Comparison of ENCODE assay signal across 9 cellular contexts in the genomic region with DNA sequence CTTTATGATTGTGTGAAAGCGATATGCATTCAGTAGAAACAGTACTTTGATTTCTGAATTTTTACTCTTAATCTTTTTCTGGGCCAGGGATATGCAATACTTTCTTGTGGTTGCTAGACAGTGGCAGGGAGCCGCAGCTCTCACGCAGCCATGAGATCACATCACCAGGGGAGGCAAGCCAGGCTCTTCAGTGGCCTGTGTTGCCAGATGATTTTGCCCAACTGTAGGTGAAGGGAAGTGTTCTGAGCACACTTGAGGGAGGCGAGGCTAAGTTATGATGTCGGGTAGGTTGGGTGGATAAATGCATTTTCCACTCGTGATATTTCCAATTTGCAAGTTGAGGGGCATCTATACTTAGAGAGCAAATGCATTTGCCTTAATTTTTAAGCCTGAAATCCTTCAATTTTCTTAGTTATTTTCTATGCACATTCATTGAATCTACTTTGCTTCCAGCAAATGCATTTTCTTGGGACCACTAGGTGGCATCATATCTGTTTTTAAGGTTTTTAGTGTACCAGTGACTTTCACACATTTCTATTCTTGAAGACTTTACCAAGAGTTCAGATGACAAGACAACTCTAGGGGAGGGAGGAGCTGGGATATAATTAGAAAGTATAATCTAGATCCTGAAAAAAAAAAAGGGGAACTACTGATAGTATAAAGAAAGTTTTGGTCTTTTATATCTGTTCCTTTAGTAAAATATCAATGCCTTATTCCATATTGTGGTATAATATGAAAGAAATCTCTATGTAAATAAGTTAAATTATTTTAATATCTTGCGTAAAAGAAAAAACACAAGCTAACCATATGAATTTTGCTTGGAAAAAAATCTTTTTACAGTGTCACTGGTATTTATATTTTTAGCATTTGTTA.
DNase-seq lines count a peak whose midpoint lies in the region; ATAC-seq and TF ChIP-seq lines count a peak whose summit lies in the region.
"Had no signal": no experiment of that assay in that cellular context is flagged by ENCODE, and none has a peak within 500 bp of the region (broad histone marks: within the 10 kb centered on the region; RNA-seq: fewer than 3 reads in every experiment).

No MANE protein-coding gene starts in this region.

- DNase-seq in ELR (ENCODE audit: low read depth) (peak; percentile 12), SHP77 (lab: John Stamatoyannopoulos, UW) (peak; percentile 52 to 68), fibroblast of villous mesenchyme (ENCODE audit: low read depth) (peak; percentile 11), superior temporal gyrus (ENCODE audit: extremely low spot score) (peak; percentile 85)
- DNase-seq in activated CD8-positive, alpha-beta memory T cell treated with anti-CD3 and anti-CD28 coated beads, Interleukin-2, amount 10 ng/mL, durations not matched to agents 7 days and 5 days = no peak
- DNase-seq in activated naive CD4-positive, alpha-beta T cell treated with anti-CD3 and anti-CD28 coated beads for 36 hours = no peak

- H3K27ac Mint-ChIP-seq in activated CD8-positive, alpha-beta memory T cell treated with anti-CD3 and anti-CD28 coated beads, Interleukin-2, amount 10 ng/mL, durations not matched to agents 7 days and 5 days = no peak overlapping the region
- H3K27ac Mint-ChIP-seq in activated naive CD4-positive, alpha-beta T cell treated with anti-CD3 and anti-CD28 coated beads for 36 hours = no peak overlapping the region
- H3K27ac Mint-ChIP-seq: IgD-negative memory B cell had no signal

- peak; percentile 21 for TF ChIP-seq CTCF in fibroblast of villous mesenchyme (IDR thresholded peaks at IDR 0.05; ENCODE audit: insufficient read depth, low read depth, low read length)

- no peak overlapping the region for H3K4me3 Mint-ChIP-seq in activated CD8-positive, alpha-beta memory T cell treated with anti-CD3 and anti-CD28 coated beads, Interleukin-2, amount 10 ng/mL, durations not matched to agents 7 days and 5 days
- no peak overlapping the region for H3K4me3 Mint-ChIP-seq in activated naive CD4-positive, alpha-beta T cell treated with anti-CD3 and anti-CD28 coated beads for 36 hours
- H3K4me3 Mint-ChIP-seq: IgD-negative memory B cell had no signal

- peaks cover 2% of the 10 kb centered on the region for H3K9me3 Mint-ChIP-seq in activated CD8-positive, alpha-beta memory T cell treated with anti-CD3 and anti-CD28 coated beads, Interleukin-2, amount 10 ng/mL, durations not matched to agents 7 days and 5 days (ENCODE audit: low read depth)
- H3K9me3 Mint-ChIP-seq in activated naive CD4-positive, alpha-beta T cell treated with anti-CD3 and anti-CD28 coated beads for 36 hours = no peaks in the 10 kb centered on the region
- H3K9me3 Mint-ChIP-seq: IgD-negative memory B cell had no signal

- intact Hi-C loops in activated naive CD4-positive, alpha-beta T cell treated with anti-CD3 and anti-CD28 coated beads for 36 hours (cut with micrococcal nuclease) = loop anchor here (1.0 to 10.0 kb wide), 5 partner anchors 150 to 1612 kb away; partner anchors contain the start of gene CBLN2

- H3K36me3 Mint-ChIP-seq in activated CD8-positive, alpha-beta memory T cell treated with anti-CD3 and anti-CD28 coated beads, Interleukin-2, amount 10 ng/mL, durations not matched to agents 7 days and 5 days = no peaks in the 10 kb centered on the region
- no peaks in the 10 kb centered on the region for H3K36me3 Mint-ChIP-seq in activated naive CD4-positive, alpha-beta T cell treated with anti-CD3 and anti-CD28 coated beads for 36 hours (ENCODE audit: low read depth)
- H3K36me3 Mint-ChIP-seq: IgD-negative memory B cell had no signal

- peak; percentile 55 for TF ChIP-seq RAD21 in Ishikawa (IDR thresholded peaks at IDR 0.05; ENCODE audit: low read depth)

- CTCF ChIA-PET in activated CD8-positive, alpha-beta memory T cell treated with anti-CD3 and anti-CD28 coated beads, Interleukin-2, amount 10 ng/mL, durations not matched to agents 7 days and 5 days (lab: Charles Lee) = no interaction called here
- CTCF ChIA-PET in activated naive CD4-positive, alpha-beta T cell treated with anti-CD3 and anti-CD28 coated beads for 36 hours (lab: Charles Lee) = interaction anchor here (0.6 to 1.2 kb wide), 8 partner anchors 8 to 1615 kb away, joined by 3 to 9 read pairs (median 4); no protein-coding TSS in a partner anchor

- H3K27me3 Mint-ChIP-seq in activated CD8-positive, alpha-beta memory T cell treated with anti-CD3 and anti-CD28 coated beads, Interleukin-2, amount 10 ng/mL, durations not matched to agents 7 days and 5 days = no peaks in the 10 kb centered on the region
- H3K27me3 Mint-ChIP-seq in activated naive CD4-positive, alpha-beta T cell treated with anti-CD3 and anti-CD28 coated beads for 36 hours (ENCODE audit: low read depth) = no peaks in the 10 kb centered on the region
- H3K27me3 Mint-ChIP-seq: IgD-negative memory B cell had no signal

- no peak for ATAC-seq in GM19324 (IDR thresholded peaks at IDR 0.05; ENCODE audit: low FRiP score, unreplicated experiment)
- no peak for ATAC-seq in activated CD8-positive, alpha-beta memory T cell treated with anti-CD3 and anti-CD28 coated beads, Interleukin-2, amount 10 ng/mL, durations not matched to agents 7 days and 5 days

- no peak overlapping the region for H3K4me3 ChIP-seq in fibroblast of villous mesenchyme (ENCODE audit: low read depth, low read length)

- no peak for TF ChIP-seq EP300 in Ishikawa (IDR thresholded peaks at IDR 0.05; ENCODE audit: borderline replicate concordance)

- no peaks in the 10 kb centered on the region for H3K4me1 Mint-ChIP-seq in activated CD8-positive, alpha-beta memory T cell treated with anti-CD3 and anti-CD28 coated beads, Interleukin-2, amount 10 ng/mL, durations not matched to agents 7 days and 5 days
- H3K4me1 Mint-ChIP-seq in activated naive CD4-positive, alpha-beta T cell treated with anti-CD3 and anti-CD28 coated beads for 36 hours (ENCODE audit: low read depth) = peaks cover 6% of the 10 kb centered on the region

TF ChIP-seq in Ishikawa, 13 proteins besides CTCF, POLR2A, EP300 and RAD21:
- TF ChIP-seq ZBTB7A (IDR thresholded peaks at IDR 0.05; ENCODE audit: low read depth) (no peak), MAX (IDR thresholded peaks at IDR 0.05) (no peak), YY1 (IDR thresholded peaks at IDR 0.05; ENCODE audit: low read depth) (no peak), TEAD4 (IDR thresholded peaks at IDR 0.05) (no peak), CREB1 (IDR thresholded peaks at IDR 0.05; ENCODE audit: low read depth) (no peak), CEBPB (IDR thresholded peaks at IDR 0.05) (no peak), EGR1 (IDR thresholded peaks at IDR 0.05) (no peak)
- TF ChIP-seq, protein P1, sequence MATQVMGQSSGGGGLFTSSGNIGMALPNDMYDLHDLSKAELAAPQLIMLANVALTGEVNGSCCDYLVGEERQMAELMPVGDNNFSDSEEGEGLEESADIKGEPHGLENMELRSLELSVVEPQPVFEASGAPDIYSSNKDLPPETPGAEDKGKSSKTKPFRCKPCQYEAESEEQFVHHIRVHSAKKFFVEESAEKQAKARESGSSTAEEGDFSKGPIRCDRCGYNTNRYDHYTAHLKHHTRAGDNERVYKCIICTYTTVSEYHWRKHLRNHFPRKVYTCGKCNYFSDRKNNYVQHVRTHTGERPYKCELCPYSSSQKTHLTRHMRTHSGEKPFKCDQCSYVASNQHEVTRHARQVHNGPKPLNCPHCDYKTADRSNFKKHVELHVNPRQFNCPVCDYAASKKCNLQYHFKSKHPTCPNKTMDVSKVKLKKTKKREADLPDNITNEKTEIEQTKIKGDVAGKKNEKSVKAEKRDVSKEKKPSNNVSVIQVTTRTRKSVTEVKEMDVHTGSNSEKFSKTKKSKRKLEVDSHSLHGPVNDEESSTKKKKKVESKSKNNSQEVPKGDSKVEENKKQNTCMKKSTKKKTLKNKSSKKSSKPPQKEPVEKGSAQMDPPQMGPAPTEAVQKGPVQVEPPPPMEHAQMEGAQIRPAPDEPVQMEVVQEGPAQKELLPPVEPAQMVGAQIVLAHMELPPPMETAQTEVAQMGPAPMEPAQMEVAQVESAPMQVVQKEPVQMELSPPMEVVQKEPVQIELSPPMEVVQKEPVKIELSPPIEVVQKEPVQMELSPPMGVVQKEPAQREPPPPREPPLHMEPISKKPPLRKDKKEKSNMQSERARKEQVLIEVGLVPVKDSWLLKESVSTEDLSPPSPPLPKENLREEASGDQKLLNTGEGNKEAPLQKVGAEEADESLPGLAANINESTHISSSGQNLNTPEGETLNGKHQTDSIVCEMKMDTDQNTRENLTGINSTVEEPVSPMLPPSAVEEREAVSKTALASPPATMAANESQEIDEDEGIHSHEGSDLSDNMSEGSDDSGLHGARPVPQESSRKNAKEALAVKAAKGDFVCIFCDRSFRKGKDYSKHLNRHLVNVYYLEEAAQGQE (IDR thresholded peaks at IDR 0.05; ENCODE audit: low read depth) = no peak

Comparison
In these comparisons a context has a peak if more than half of its experiments do, and no peak if none do; other contexts are left out.
1. DNase-seq: peak in ELR (single experiment), SHP77 (2 of 2), fibroblast of villous mesenchyme (single experiment) and superior temporal gyrus (single experiment); none in activated CD8-positive, alpha-beta memory T cell treated with anti-CD3 and anti-CD28 coated beads, Interleukin-2, amount 10 ng/mL, durations not matched to agents 7 days and 5 days (single experiment) and activated naive CD4-positive, alpha-beta T cell treated with anti-CD3 and anti-CD28 coated beads for 36 hours (single experiment).